In genomic region chr22:21985214-21985613, GRCh38 we compare ENCODE assay signal across 1 cellular context.
TF ChIP-seq lines count a peak whose summit lies in the region.

No MANE protein-coding gene starts in this region.

TF ChIP-seq in HepG2, 621 proteins besides CTCF, POLR2A, EP300 and RAD21:
- no peak for TF ChIP-seq ZNF670 (CRISPR knock-in tag; IDR thresholded peaks at IDR 0.05; ENCODE audit: borderline replicate concordance)
- no peak for TF ChIP-seq HOXA9 (CRISPR knock-in tag; IDR thresholded peaks at IDR 0.05; ENCODE audit: borderline replicate concordance)
- TF ChIP-seq SMARCC2 (IDR thresholded peaks at IDR 0.05): no peak
- TF ChIP-seq PLRG1 (conservative IDR thresholded peaks at IDR 0.05): no peak
- no peak for TF ChIP-seq ARID2 (CRISPR knock-in tag; IDR thresholded peaks at IDR 0.05; ENCODE audit: borderline replicate concordance)
- TF ChIP-seq TBL1XR1 (IDR thresholded peaks at IDR 0.05; ENCODE audit: borderline replicate concordance, low read length, partially characterized antibody): no peak
- no peak for TF ChIP-seq PCBP2 (optimal IDR thresholded peaks at IDR 0.05; ENCODE audit: low read depth, low read length, poor library complexity, severe bottlenecking)
- TF ChIP-seq ZBTB2 (CRISPR knock-in tag; IDR thresholded peaks at IDR 0.05; ENCODE audit: low read depth): no peak
- TF ChIP-seq SAP130 (CRISPR knock-in tag; IDR thresholded peaks at IDR 0.05; ENCODE audit: low read depth): no peak
- no peak for TF ChIP-seq MATR3 (CRISPR knock-in tag; IDR thresholded peaks at IDR 0.05)
- TF ChIP-seq GFI1 (CRISPR knock-in tag; IDR thresholded peaks at IDR 0.05; ENCODE audit: borderline replicate concordance): no peak
- TF ChIP-seq ZNF124 (CRISPR knock-in tag; IDR thresholded peaks at IDR 0.05): no peak
- no peak for TF ChIP-seq ZNF362 (CRISPR knock-in tag; IDR thresholded peaks at IDR 0.05; ENCODE audit: borderline replicate concordance)
- TF ChIP-seq ZNF44 (CRISPR knock-in tag; IDR thresholded peaks at IDR 0.05): no peak
